12 cellular contexts compared by ENCODE assay signal in the genomic region with DNA sequence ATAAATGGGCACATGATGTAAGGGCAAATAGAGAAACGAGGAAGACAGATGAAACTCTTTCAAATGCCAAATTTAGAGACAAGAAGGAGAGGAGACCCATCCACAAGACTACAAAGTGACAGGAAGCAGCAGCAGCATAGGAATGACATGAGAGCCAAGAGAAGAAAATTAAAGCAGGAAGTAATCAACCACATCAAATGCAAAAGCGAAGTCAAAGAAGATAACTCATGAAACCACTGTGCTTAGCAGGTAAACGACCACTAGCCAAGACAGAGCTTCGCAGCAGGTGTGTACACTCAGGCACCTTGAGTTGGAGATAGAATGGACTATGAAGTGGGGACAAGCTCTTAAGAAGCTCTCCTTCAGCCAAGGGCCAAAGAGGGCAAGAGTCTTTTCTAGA.
DNase-seq lines count a peak whose midpoint lies in the region; ATAC-seq and TF ChIP-seq lines count a peak whose summit lies in the region.
"Had no signal": no experiment of that assay in that cellular context is flagged by ENCODE, and none has a peak within 500 bp of the region (broad histone marks: within the 10 kb centered on the region; RNA-seq: fewer than 3 reads in every experiment).

No MANE protein-coding gene starts in this region.

- peak overlapping the region; percentile 54 to 78 for H3K27ac Mint-ChIP-seq in effector memory CD8-positive, alpha-beta T cell

- H3K9me3 Mint-ChIP-seq in effector memory CD8-positive, alpha-beta T cell = no peaks in the 10 kb centered on the region

- H3K4me3 Mint-ChIP-seq in effector memory CD8-positive, alpha-beta T cell = peak overlapping the region; percentile 56 to 75

- H3K4me1 Mint-ChIP-seq in effector memory CD8-positive, alpha-beta T cell (ENCODE audit: low read depth in 2 of 2) = peaks cover 51 to 65% of the 10 kb centered on the region in 2 donors

- TF ChIP-seq CTCF in A673 (conservative IDR thresholded peaks at IDR 0.05; ENCODE audit: low read depth, low read length) = no peak

- CTCF ChIA-PET in A673 (lab: Charles Lee) = no interaction called here

- H3K27me3 ChIP-seq in A673 (replicated peaks; ENCODE audit: insufficient read depth, low read depth, low read length, poor library complexity) = no peaks in the 10 kb centered on the region
- H3K27me3 ChIP-seq: dorsolateral prefrontal cortex, hepatocyte had no signal

- no peaks in the 10 kb centered on the region for H3K9me3 ChIP-seq in A673 (ENCODE audit: low read depth, low read length, poor library complexity, severe bottlenecking)

- H3K27ac ChIP-seq in A673 (ENCODE audit: low read depth, low read length, poor library complexity, severe bottlenecking) = no peak overlapping the region
- H3K27ac ChIP-seq: dorsolateral prefrontal cortex, hepatocyte had no signal

- BruUV-seq in A673 (replicated peaks; lab: Mats Ljungman, UMichigan) = no TSS peak

- intact Hi-C loops in A673 (cut with micrococcal nuclease; ENCODE audit: unreplicated experiment) = no loop called here

- H3K27me3 Mint-ChIP-seq in effector memory CD8-positive, alpha-beta T cell = no peaks in the 10 kb centered on the region

- ATAC-seq in GM18498 (IDR thresholded peaks at IDR 0.05; ENCODE audit: unreplicated experiment) (peak; percentile 69), GM21576 (IDR thresholded peaks at IDR 0.05; ENCODE audit: unreplicated experiment) (peak; percentile 64), HG03135 (IDR thresholded peaks at IDR 0.05; ENCODE audit: unreplicated experiment) (no peak), HG03139 (IDR thresholded peaks at IDR 0.05; ENCODE audit: unreplicated experiment) (no peak)
- peak; percentile 92 for ATAC-seq in effector memory CD8-positive, alpha-beta T cell (replicated peaks)
- ATAC-seq: Panc1 had no signal

- DNase-seq in SW480 (ENCODE audit: low spot score) = peak; percentile 41
- peak; percentile 13 to 24 (median 22) for DNase-seq in effector memory CD8-positive, alpha-beta T cell
- DNase-seq in A673 (ENCODE audit: low spot score) = no peak
- DNase-seq: DMS53, dorsolateral prefrontal cortex, NCI-H1417 treated with DMSO at 0.1 percent for 48 hours had no signal

- peaks cover 14% of the 10 kb centered on the region for H3K4me1 ChIP-seq in A673 (ENCODE audit: insufficient read depth, low read length, poor library complexity, severe bottlenecking)

- POLR2A ChIA-PET in A673 (lab: Charles Lee; ENCODE audit: low non-redundant PET) = no interaction called here

- H3K36me3 Mint-ChIP-seq in effector memory CD8-positive, alpha-beta T cell (ENCODE audit: insufficient read depth) = peaks cover 11% of the 10 kb centered on the region

- H3K36me3 ChIP-seq in A673 (ENCODE audit: insufficient read depth, low read length, poor library complexity, severe bottlenecking) = no peaks in the 10 kb centered on the region

- no peak overlapping the region for H3K4me3 ChIP-seq in A673 (ENCODE audit: low read depth, low read length, poor library complexity, severe bottlenecking)
- H3K4me3 ChIP-seq: dorsolateral prefrontal cortex, hepatocyte had no signal

Comparison
In these comparisons a context has a peak if more than half of its experiments do, and no peak if none do; other contexts are left out.
1. ATAC-seq: peak in GM18498 (single experiment), GM21576 (single experiment) and effector memory CD8-positive, alpha-beta T cell (single experiment); none in HG03135 (single experiment) and HG03139 (single experiment).